8 cellular contexts compared by ENCODE assay signal in the genomic region with DNA sequence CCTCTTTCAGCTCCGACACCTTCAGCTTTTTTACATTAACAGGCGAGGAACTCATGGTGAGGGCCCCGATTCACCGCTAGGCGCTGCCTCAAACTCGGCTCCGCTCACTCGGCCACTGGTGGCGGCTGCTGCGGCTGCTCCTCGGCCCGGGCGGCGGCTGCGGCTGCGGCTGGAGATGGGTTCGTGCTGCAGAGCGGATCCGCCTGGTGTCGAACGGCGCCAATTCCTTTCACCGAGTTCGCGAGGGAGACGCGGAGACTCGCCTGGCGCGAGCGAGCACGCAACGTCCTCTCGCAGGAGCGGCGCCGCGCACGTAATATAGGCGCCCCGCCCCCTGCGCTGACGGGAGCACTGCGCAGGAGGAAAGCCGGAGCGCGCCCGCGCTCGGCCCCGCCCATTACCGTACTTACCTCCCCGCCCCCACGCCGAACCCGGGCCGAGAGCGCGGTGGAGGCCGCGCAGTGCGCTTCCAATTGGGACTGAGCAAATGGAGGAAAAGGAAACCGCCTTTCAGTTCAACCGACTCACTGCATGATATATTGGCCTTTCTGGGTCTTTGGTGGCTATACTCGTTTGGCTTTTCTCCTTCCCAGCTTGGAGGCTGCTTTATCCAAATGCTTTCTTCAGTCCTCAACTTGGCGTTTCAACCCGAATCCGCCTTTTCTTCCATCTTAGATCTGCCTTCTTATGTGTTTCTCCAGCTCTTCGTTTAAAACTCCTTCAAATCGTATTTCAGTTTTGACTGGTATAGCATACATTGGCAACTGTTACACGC. TPM values are rescaled to one million over a fixed set of nuclear protein-coding genes. Genes with fewer than 3 reads are reported as not detected.
DNase-seq lines count a peak whose midpoint lies in the region; ATAC-seq, FAIRE-seq and TF ChIP-seq lines count a peak whose summit lies in the region.

A gene (minus strand): TSS at position 291 of the 775 bp plus-strand sequence. CDS start 236 bp downstream, at position 55.

- H2AK9ac ChIP-seq in IMR-90 (replicated peaks; ENCODE audit: low read depth, low read length, poor library complexity): peak within 1 kb of the TSS; percentile 99

- H3K4ac ChIP-seq in IMR-90 (ENCODE audit: low read depth, low read length): peak within 1 kb of the TSS; percentile 97

- H3K27ac ChIP-seq in IMR-90 (ENCODE audit: insufficient read depth, low read length) (peak within 1 kb of the TSS; percentile 99), OCI-LY7 (ENCODE audit: low read depth, low read length, poor library complexity, severe bottlenecking) (peak within 1 kb of the TSS; percentile 86), endothelial cell of umbilical vein (ENCODE audit: insufficient read depth, low read depth, low read length) (peak within 1 kb of the TSS; percentile 89)

- peak; percentile 78 for FAIRE-seq in endothelial cell of umbilical vein (lab: Jason Lieb, UNC)

- H3K79me1 ChIP-seq in IMR-90 (ENCODE audit: low read depth in 1 of 2, low read length in 2 of 2): peaks cover 3 to 6% of the 10 kb centered on the region in 2 experiments; a peak in 2 of 4 replicates

- peak; percentile 22; the same call in 1 of the 2 replicates for TF ChIP-seq CTCF in IMR-90 (conservative IDR thresholded peaks at IDR 0.05; ENCODE audit: low read depth, low read length)
- peak; percentile 50 for TF ChIP-seq CTCF in OCI-LY7 (conservative IDR thresholded peaks at IDR 0.05; ENCODE audit: low read length)
- TF ChIP-seq CTCF in endothelial cell of umbilical vein (IDR thresholded peaks at IDR 0.05; ENCODE audit: extremely low read depth in 1 of 2, insufficient read depth in 1 of 2, low read depth in 1 of 2, low read length in 2 of 2): peak; percentile 26 to 33

- H3K56ac ChIP-seq in IMR-90 (ENCODE audit: extremely low read depth, insufficient read depth, low read length): peak within 1 kb of the TSS; percentile 94

- peak within 1 kb of the TSS; percentile 97 for H3K23ac ChIP-seq in IMR-90 (ENCODE audit: low read depth, low read length)

- H4K20me1 ChIP-seq in IMR-90 (ENCODE audit: insufficient read depth, low read length): peaks cover 40% of the 10 kb centered on the region
- peaks cover 34% of the 10 kb centered on the region for H4K20me1 ChIP-seq in OCI-LY7 (ENCODE audit: insufficient read depth, low read length)
- H4K20me1 ChIP-seq in endothelial cell of umbilical vein (replicated peaks; ENCODE audit: control insufficient read depth, extremely low read depth, insufficient read depth, low read length): peaks cover 15% of the 10 kb centered on the region

- peak within 1 kb of the TSS; percentile 99 for H3K9ac ChIP-seq in IMR-90 (ENCODE audit: low read depth, low read length)
- peak within 1 kb of the TSS; percentile 98 for H3K9ac ChIP-seq in endothelial cell of umbilical vein (replicated peaks; ENCODE audit: extremely low read depth, insufficient read depth, low read length)

- no peaks in the 10 kb centered on the region for H3K9me2 ChIP-seq in OCI-LY7 (ENCODE audit: insufficient read depth, low read length)

- H2BK20ac ChIP-seq in IMR-90 (ENCODE audit: low read depth, low read length): peak within 1 kb of the TSS; percentile 29; the same call in 1 of the 2 replicates

- H3K36me3 ChIP-seq in IMR-90 (ENCODE audit: control insufficient read depth, insufficient read depth, low read length): peaks cover 17% of the 10 kb centered on the region
- H3K36me3 ChIP-seq in OCI-LY7 (ENCODE audit: insufficient read depth, low read length): peaks cover 45% of the 10 kb centered on the region
- peaks cover 4 to 18% of the 10 kb centered on the region in 2 experiments for H3K36me3 ChIP-seq in endothelial cell of umbilical vein (ENCODE audit: control insufficient read depth in 2 of 2, extremely low read depth in 1 of 2, insufficient read depth in 2 of 2, low read length in 2 of 2)

- H3K27me3 ChIP-seq in IMR-90 (ENCODE audit: control insufficient read depth, insufficient read depth, low read length) (no peaks in the 10 kb centered on the region), endothelial cell of umbilical vein (ENCODE audit: control insufficient read depth in 2 of 2, insufficient read depth in 2 of 2, low read length in 2 of 2) (no peaks in the 10 kb centered on the region)

- CTCF ChIA-PET in IMR-90 (lab: Yijun Ruan, JAX): interaction anchor here (0.6 to 2.0 kb wide), 2 partner anchors 14 to 179 kb away, joined by 3 to 8 read pairs; no protein-coding TSS in a partner anchor
- CTCF ChIA-PET in OCI-LY7 (lab: Charles Lee; ENCODE audit: unreplicated experiment): interaction anchor here (0.6 to 1.3 kb wide), 4 partner anchors 10 to 178 kb away, joined by 3 to 5 read pairs (median 4); a partner anchor contains a TSS
- CTCF ChIA-PET in endothelial cell of umbilical vein (lab: Charles Lee): interaction anchor here (0.6 to 6.6 kb wide), 9 partner anchors 10 to 1139 kb away, joined by 3 to 104 read pairs (median 5); a partner anchor contains a TSS

- ATAC-seq in GM21526 (IDR thresholded peaks at IDR 0.05; ENCODE audit: low FRiP score, unreplicated experiment): peak; percentile 63
- peak; percentile 87 for ATAC-seq in IMR-90 (ENCODE audit: low read depth)

- 0% methylated on average over 5 of the region's 71 CpGs; no CpG with 5 or more reads in 1 of the 2 experiments for WGBS in IMR-90 (ENCODE audit: extremely low coverage in 2 of 2, insufficient read length in 1 of 2), 2 experiments

- DNase-seq in DMS114 treated with DMSO at 0.1 percent for 48 hours (lab: John Stamatoyannopoulos, UW; ENCODE audit: unreplicated experiment): peak; percentile 90
- peak; percentile 97 for DNase-seq in IMR-90
- peak; percentile 99 for DNase-seq in OCI-LY7 (ENCODE audit: low spot score)
- DNase-seq in activated T-cell treated with anti-CD3 and anti-CD28 coated beads for 1 hour (ENCODE audit: low read depth): peak; percentile 95
- DNase-seq in endothelial cell of umbilical vein (ENCODE audit: low read depth, low spot score): peak; percentile 98
- peak; percentile 98 for DNase-seq in middle frontal gyrus (ENCODE audit: extremely low spot score, low spot score)
- peak; percentile 94 to 97 for DNase-seq in stimulated activated CD8-positive, alpha-beta memory T cell treated with anti-CD3 and anti-CD28 coated beads, Interleukin-2, amount 100 ng/mL, for 48 hours (ENCODE audit: low read depth in 2 of 2)

- peak; percentile 7; the same call in 1 of the 2 replicates for TF ChIP-seq RAD21 in IMR-90 (IDR thresholded peaks at IDR 0.05; ENCODE audit: low read length)

- H3K4me1 ChIP-seq in IMR-90 (ENCODE audit: control insufficient read depth, insufficient read depth, low read length): peaks cover 9% of the 10 kb centered on the region
- peaks cover 45% of the 10 kb centered on the region for H3K4me1 ChIP-seq in OCI-LY7 (ENCODE audit: insufficient read depth, low read length, poor library complexity, severe bottlenecking)
- H3K4me1 ChIP-seq in endothelial cell of umbilical vein (ENCODE audit: control insufficient read depth, extremely low read depth, insufficient read depth, low read length): peaks cover 30% of the 10 kb centered on the region

- intact Hi-C loops in IMR-90 (cut with micrococcal nuclease) (loop anchor here (1.0 to 2.0 kb wide), 3 partner anchors 32 to 105 kb away; a partner anchor contains a TSS), OCI-LY7 (cut with micrococcal nuclease; ENCODE audit: unreplicated experiment) (loop anchor here (1.0 kb wide), 2 partner anchors 57 to 106 kb away; no protein-coding TSS in a partner anchor), endothelial cell of umbilical vein (cut with micrococcal nuclease) (loop anchor here (1.0 to 2.0 kb wide), 9 partner anchors 29 to 412 kb away; a partner anchor contains a TSS)

- H3K9me1 ChIP-seq in IMR-90 (ENCODE audit: insufficient read depth, low read length) (no peaks in the 10 kb centered on the region), endothelial cell of umbilical vein (replicated peaks; ENCODE audit: control insufficient read depth, extremely low read depth, insufficient read depth, low read length) (no peaks in the 10 kb centered on the region)

- peak within 1 kb of the TSS; percentile 73 for H2BK120ac ChIP-seq in IMR-90 (ENCODE audit: low read depth, low read length)

- POLR2A ChIA-PET in IMR-90 (lab: Charles Lee; ENCODE audit: unreplicated experiment) (interaction anchor here (0.6 kb wide), 1 partner anchor 206 kb away, joined by 5 read pairs; no protein-coding TSS in a partner anchor), OCI-LY7 (lab: Charles Lee) (interaction anchor here (0.9 to 6.2 kb wide), 25 partner anchors 11 to 183 kb away, joined by 3 to 83 read pairs (median 4); a partner anchor contains a TSS), endothelial cell of umbilical vein (lab: Charles Lee) (interaction anchor here (3.1 to 4.0 kb wide), 2 partner anchors 28 to 100 kb away, joined by 8 to 26 read pairs; a partner anchor contains a TSS)

- peak within 1 kb of the TSS; percentile 65 for H2AK5ac ChIP-seq in IMR-90 (ENCODE audit: low read depth, low read length)

- H2AFZ ChIP-seq in IMR-90 (replicated peaks; ENCODE audit: low read length, poor library complexity) (peak within 1 kb of the TSS; percentile 92), OCI-LY7 (ENCODE audit: low read length) (peak within 1 kb of the TSS; percentile 73), endothelial cell of umbilical vein (ENCODE audit: low read depth, low read length) (peak within 1 kb of the TSS; percentile 73)

- in situ Hi-C loops in IMR-90 (cut with MboI; ENCODE audit: low sequenced_read_pairs): no loop called here

- dilution Hi-C loops in IMR-90 (cut with HindIII; ENCODE audit: low sequenced_read_pairs, unreplicated experiment) (no loop called here), endothelial cell of umbilical vein (cut with MboI; ENCODE audit: extremely low pct_ligation_motif_present, low sequenced_read_pairs) (no loop called here)

- BruUV-seq in IMR-90 (replicated peaks; lab: Mats Ljungman, UMichigan): TSS peak; percentile 86
- no TSS peak for BruUV-seq in OCI-LY7 (replicated peaks; lab: Mats Ljungman, UMichigan)
- BruUV-seq in endothelial cell of umbilical vein (replicated peaks; lab: Mats Ljungman, UMichigan): TSS peak; percentile 70

- H4K91ac ChIP-seq in IMR-90 (ENCODE audit: insufficient read depth, low read depth, low read length): peak within 1 kb of the TSS; percentile 87

- H3K18ac ChIP-seq in IMR-90 (ENCODE audit: low read depth, low read length): peak within 1 kb of the TSS; percentile 98

- H4K8ac ChIP-seq in IMR-90 (ENCODE audit: low read depth in 2 of 2, low read length in 2 of 2): peak within 1 kb of the TSS; percentile 95

- peak within 1 kb of the TSS; percentile 98 for H4K5ac ChIP-seq in IMR-90 (ENCODE audit: low read depth, low read length)

- H2BK5ac ChIP-seq in IMR-90 (ENCODE audit: low read depth, low read length, poor library complexity, severe bottlenecking): peak within 1 kb of the TSS; percentile 92

- H3K14ac ChIP-seq in IMR-90 (replicated peaks; ENCODE audit: low read depth, low read length): peak within 1 kb of the TSS; percentile 95

- H2BK15ac ChIP-seq in IMR-90 (ENCODE audit: low read depth, low read length): peak within 1 kb of the TSS; percentile 67; the same call in 2 of the 3 replicates

- H3K79me2 ChIP-seq in OCI-LY7 (ENCODE audit: insufficient read depth, low read depth, low read length) (peaks cover 68% of the 10 kb centered on the region), endothelial cell of umbilical vein (ENCODE audit: control insufficient read depth, insufficient read depth, low read length) (peaks cover 46% of the 10 kb centered on the region)

- H3K9me3 ChIP-seq in IMR-90 (ENCODE audit: control insufficient read depth, insufficient read depth, low read length) (no peaks in the 10 kb centered on the region), OCI-LY7 (ENCODE audit: low read length) (no peaks in the 10 kb centered on the region), endothelial cell of umbilical vein (replicated peaks; ENCODE audit: control insufficient read depth, insufficient read depth, low read length) (no peaks in the 10 kb centered on the region)

- TF ChIP-seq POLR2A in IMR-90 (IDR thresholded peaks at IDR 0.05; ENCODE audit: low read depth, low read length) (peak; percentile 97), endothelial cell of umbilical vein (IDR thresholded peaks at IDR 0.05; ENCODE audit: low read depth, low read length) (peak; percentile 96)

- peak within 1 kb of the TSS; percentile 96 for H3K4me2 ChIP-seq in IMR-90 (ENCODE audit: low read depth, low read length)
- H3K4me2 ChIP-seq in OCI-LY7 (ENCODE audit: low read length): peak within 1 kb of the TSS; percentile 87
- peak within 1 kb of the TSS; percentile 91 for H3K4me2 ChIP-seq in endothelial cell of umbilical vein (ENCODE audit: insufficient read depth, low read length)

- H3K4me3 ChIP-seq in IMR-90 (ENCODE audit: insufficient read depth, low read depth, low read length) (peak within 1 kb of the TSS; percentile 74), OCI-LY7 (ENCODE audit: low read depth, low read length, poor library complexity, severe bottlenecking) (peak within 1 kb of the TSS; percentile 84), endothelial cell of umbilical vein (replicated peaks in 1 of 3; ENCODE audit: insufficient read depth in 1 of 3, low read depth in 1 of 3, low read length in 3 of 3) (peak within 1 kb of the TSS; percentile 87 to 96 (median 94))

RNA-seq across cellular contexts. Expression of the gene that starts here (rescaled TPM):
- total RNA-seq in IMR-90 (2012; rRNA removed) (151 and 343 TPM in 2 replicates), OCI-LY7 (2022) (610 and 650 TPM in 2 replicates), endothelial cell of umbilical vein (398 and 417 TPM in 2 replicates)
- polyA plus RNA-seq in IMR-90 (2012; rRNA removed) (144 and 169 TPM in 2 replicates), endothelial cell of umbilical vein (45.9 and 68.7 TPM in 2 replicates)
- 41.1 and 87.3 TPM in 2 replicates for polyA plus RNA-seq in IMR-90 (2012; cell fraction: cytosol; rRNA removed)
- polyA plus RNA-seq in IMR-90 (2012; cell fraction: nucleus; rRNA removed; ENCODE audit: low replicate concordance): 31.2 and 90.2 TPM in 2 replicates
- total RNA-seq in OCI-LY7 (2014; rRNA removed; shearing (Covaris generic)): 426 and 592 TPM in 2 replicates
- 136 and 154 TPM in 2 replicates for polyA plus RNA-seq in endothelial cell of umbilical vein (2011; cell fraction: cytosol; rRNA removed)
- 137 and 210 TPM in 2 replicates for polyA plus RNA-seq in endothelial cell of umbilical vein (2011; cell fraction: nucleus; rRNA removed)
- 231 and 310 TPM in 2 replicates for polyA plus RNA-seq in endothelial cell of umbilical vein (2012)
- 253 and 258 TPM in 2 replicates for polyA minus RNA-seq in endothelial cell of umbilical vein
- polyA minus RNA-seq in endothelial cell of umbilical vein (2011; cell fraction: cytosol; rRNA and poly(A)+ RNA removed): 227 TPM
- 100 and 154 TPM in 2 replicates for polyA minus RNA-seq in endothelial cell of umbilical vein (2011; cell fraction: nucleus; rRNA and poly(A)+ RNA removed)

Comparison
In these comparisons a context has a peak if more than half of its experiments do, and no peak if none do; other contexts are left out.
1. Peak in every context shown above with its lines: DNase-seq, ATAC-seq, H3K4me3 ChIP-seq and H3K27ac ChIP-seq.